Comparison of ENCODE assay signal across 12 cellular contexts in genomic region chr12:32541754-32542374, GRCh38.
DNase-seq lines count a peak whose midpoint lies in the region; ATAC-seq and TF ChIP-seq lines count a peak whose summit lies in the region.
"Had no signal": no experiment of that assay in that cellular context is flagged by ENCODE, and none has a peak within 500 bp of the region (broad histone marks: within the 10 kb centered on the region; RNA-seq: fewer than 3 reads in every experiment).

No MANE protein-coding gene starts in this region.

- H3K4me1 ChIP-seq in esophagus squamous epithelium: peaks cover 4 to 78% (median 24%) of the 10 kb centered on the region in 3 donors
- H3K4me1 ChIP-seq in neutrophil (ENCODE audit: control insufficient read depth in 1 of 2, insufficient read depth in 1 of 2, low read depth in 1 of 2, low read length in 1 of 2): peaks cover 48 to 55% of the 10 kb centered on the region in 2 experiments
- peaks cover 7 to 49% (median 14%) of the 10 kb centered on the region in 4 donors for H3K4me1 ChIP-seq in transverse colon

- no peaks in the 10 kb centered on the region for H3K27me3 ChIP-seq in esophagus squamous epithelium
- H3K27me3 ChIP-seq in neutrophil: no peaks in the 10 kb centered on the region
- H3K27me3 ChIP-seq in transverse colon: no peaks in the 10 kb centered on the region
- H3K27me3 ChIP-seq: foreskin keratinocyte, MG63 had no signal

- peaks cover 54% of the 10 kb centered on the region for H3K4me1 Mint-ChIP-seq in WTC11
- H3K4me1 Mint-ChIP-seq in effector memory CD8-positive, alpha-beta T cell (ENCODE audit: low read depth in 2 of 2): no peaks in the 10 kb centered on the region

- intact Hi-C loops in esophagus squamous epithelium (cut with DNase I) (no loop called here), transverse colon (cut with DNase I; ENCODE audit: low total_unique reads) (no loop called here)

- TF ChIP-seq POLR2A in esophagus squamous epithelium (IDR thresholded peaks at IDR 0.05) (no peak), transverse colon (IDR thresholded peaks at IDR 0.05) (no peak)

- CTCF ChIA-PET in WTC11 (lab: Charles Lee): no interaction called here

- H3K36me3 Mint-ChIP-seq in WTC11: peaks cover 7% of the 10 kb centered on the region
- H3K36me3 Mint-ChIP-seq in effector memory CD8-positive, alpha-beta T cell (ENCODE audit: insufficient read depth): no peaks in the 10 kb centered on the region

- TF ChIP-seq CTCF in WTC11 (IDR thresholded peaks at IDR 0.05) (no peak), esophagus squamous epithelium (IDR thresholded peaks at IDR 0.05) (no peak), neutrophil (IDR thresholded peaks at IDR 0.05) (no peak), transverse colon (IDR thresholded peaks at IDR 0.05) (no peak)

- no peaks in the 10 kb centered on the region for H3K9me3 ChIP-seq in esophagus squamous epithelium
- no peaks in the 10 kb centered on the region for H3K9me3 ChIP-seq in neutrophil
- no peaks in the 10 kb centered on the region for H3K9me3 ChIP-seq in transverse colon
- H3K9me3 ChIP-seq: MG63 had no signal

- peaks cover 6% of the 10 kb centered on the region for H3K9me3 Mint-ChIP-seq in WTC11
- H3K9me3 Mint-ChIP-seq in effector memory CD8-positive, alpha-beta T cell: no peaks in the 10 kb centered on the region

- no peak overlapping the region for H3K4me3 Mint-ChIP-seq in WTC11
- H3K4me3 Mint-ChIP-seq in effector memory CD8-positive, alpha-beta T cell: no peak overlapping the region

- H3K27me3 Mint-ChIP-seq in WTC11 (ENCODE audit: low read depth): no peaks in the 10 kb centered on the region
- peaks cover 30 to 31% of the 10 kb centered on the region in 2 donors for H3K27me3 Mint-ChIP-seq in effector memory CD8-positive, alpha-beta T cell

- peak overlapping the region; percentile 69 for H3K27ac Mint-ChIP-seq in WTC11
- H3K27ac Mint-ChIP-seq in effector memory CD8-positive, alpha-beta T cell: no peak overlapping the region

- DNase-seq in WTC11 (ENCODE audit: low spot score): no peak
- no peak for DNase-seq in esophagus squamous epithelium (lab: John Stamatoyannopoulos, UW)
- DNase-seq in transverse colon: no peak
- DNase-seq in effector memory CD8-positive, alpha-beta T cell: no peak
- DNase-seq: activated effector memory CD4-positive, alpha-beta T cell treated with Interleukin-2 at 50 U/mL for 16 hours; foreskin keratinocyte; left colon; MG63; stimulated activated naive CD4-positive, alpha-beta T cell had no signal

- in situ Hi-C loops in transverse colon (cut with MboI; ENCODE audit: low pct_ligation_motif_present in 1 of 4, low pct_unique_long_range_greater_than_20kb in 1 of 4, low sequenced_read_pairs in 3 of 4): no loop called here

- H3K36me3 ChIP-seq in esophagus squamous epithelium (no peaks in the 10 kb centered on the region), neutrophil (no peaks in the 10 kb centered on the region), transverse colon (no peaks in the 10 kb centered on the region)
- H3K36me3 ChIP-seq: MG63 had no signal

- peak overlapping the region in 1 of 4 donors; percentile 1 for H3K4me3 ChIP-seq in esophagus squamous epithelium
- peak overlapping the region; percentile 12 to 19 for H3K4me3 ChIP-seq in neutrophil (ENCODE audit: low read depth in 1 of 2, low read length in 1 of 2)
- H3K4me3 ChIP-seq in transverse colon: no peak overlapping the region
- H3K4me3 ChIP-seq: MG63 had no signal

- whole genome bisulfite sequencing in esophagus squamous epithelium, 2 donors: 42 to 59% methylated on average over 3 of the region's 3 CpGs
- WGBS in transverse colon (ENCODE audit: low coverage in 1 of 2), 2 donors: 51 to 74% methylated on average over 3 of the region's 3 CpGs

- no peak for TF ChIP-seq EP300 in transverse colon (IDR thresholded peaks at IDR 0.05; ENCODE audit: low read depth)

- H3K27ac ChIP-seq in esophagus squamous epithelium: peak overlapping the region in 3 of 4 donors; percentile 14 to 72 (median 38)
- H3K27ac ChIP-seq in neutrophil: peak overlapping the region; percentile 87
- peak overlapping the region; percentile 4 to 38 (median 16) for H3K27ac ChIP-seq in transverse colon
- H3K27ac ChIP-seq: foreskin keratinocyte had no signal

- POLR2A ChIA-PET in WTC11 (lab: Charles Lee): no interaction called here

- no peak for ATAC-seq in WTC11
- ATAC-seq in effector memory CD8-positive, alpha-beta T cell (replicated peaks): no peak
- no peak for ATAC-seq in HG02571 (IDR thresholded peaks at IDR 0.05; ENCODE audit: unreplicated experiment)
- ATAC-seq in HG02798 (IDR thresholded peaks at IDR 0.05; ENCODE audit: poor library complexity, unreplicated experiment): no peak
- ATAC-seq: foreskin keratinocyte, left colon had no signal

TF ChIP-seq in WTC11, 78 proteins besides CTCF, POLR2A, EP300 and RAD21:
- TF ChIP-seq PRRX2 (CRISPR knock-in tag; IDR thresholded peaks at IDR 0.05): no peak
- no peak for TF ChIP-seq CREB1 (CRISPR knock-in tag; IDR thresholded peaks at IDR 0.05)
- no peak for TF ChIP-seq IRF2 (CRISPR knock-in tag; IDR thresholded peaks at IDR 0.05; ENCODE audit: borderline replicate concordance, low read depth)
- TF ChIP-seq MYBL2 (CRISPR knock-in tag; IDR thresholded peaks at IDR 0.05): no peak
- TF ChIP-seq JAZF1 (CRISPR knock-in tag; IDR thresholded peaks at IDR 0.05): no peak

Comparison
In these comparisons a context has a peak if more than half of its experiments do, and no peak if none do; other contexts are left out.
1. H3K27ac ChIP-seq: peak in every context shown above with its lines; median percentile 87 in neutrophil; 38 in esophagus squamous epithelium; 16 in transverse colon.
2. H3K4me3 ChIP-seq: peak in neutrophil (2 of 2); none in transverse colon (0 of 4).